In genomic region chr9:98481676-98482075, GRCh38 we compare ENCODE assay signal across 33 cellular contexts.
DNase-seq lines count a peak whose midpoint lies in the region; ATAC-seq and TF ChIP-seq lines count a peak whose summit lies in the region.
"Had no signal": no experiment of that assay in that cellular context is flagged by ENCODE, and none has a peak within 500 bp of the region (broad histone marks: within the 10 kb centered on the region; RNA-seq: fewer than 3 reads in every experiment).

No MANE protein-coding gene starts in this region.

- H3K27me3 ChIP-seq in BLaER1 treated with 17β-estradiol and CSF1 and Interleukin-3, amounts not matched to agents 10 nM and 100 nM, result no peaks in the 10 kb centered on the region
- H3K27me3 ChIP-seq in osteoblast (ENCODE audit: insufficient read depth, low read length), result no peaks in the 10 kb centered on the region
- H3K27me3 ChIP-seq: cardiac muscle cell, colonic mucosa, neural progenitor cell, right atrium auricular region, uterus had no signal

- no peak overlapping the region for H3K4me3 Mint-ChIP-seq in nephron progenitor cell
- H3K4me3 Mint-ChIP-seq: activated CD4-positive, alpha-beta T cell treated with anti-CD3 and anti-CD28 coated beads for 36 hours; memory B cell; neural progenitor cell; stimulated activated naive CD8-positive, alpha-beta T cell treated with anti-CD3 and anti-CD28 coated beads, Interleukin-15, Interleukin-2, amounts not matched to agents 100 ng/mL and 50 ng/mL, for 24 hours had no signal

- no peak overlapping the region for H3K9ac ChIP-seq in BLaER1 treated with 17β-estradiol and CSF1 and Interleukin-3, amounts not matched to agents 10 nM and 100 nM
- H3K9ac ChIP-seq: neural progenitor cell had no signal

- H3K27ac Mint-ChIP-seq in nephron progenitor cell, result no peak overlapping the region
- H3K27ac Mint-ChIP-seq: activated CD4-positive, alpha-beta T cell treated with anti-CD3 and anti-CD28 coated beads for 36 hours; activated naive CD4-positive, alpha-beta T cell treated with anti-CD3 and anti-CD28 coated beads, Interleukin-2, amount 50 U/mL, for 72 hours; activated T-helper 2 cell treated with anti-CD3 and anti-CD28 coated beads, Interferon-gamma antibody, Interleukin-2, Interleukin-4, amounts not matched to agents 10 μg/mL and 5 μg/mL and 100 μg/mL, durations not matched to agents 14 hours and 24 hours and 36 hours; memory B cell; neural progenitor cell; stimulated activated naive CD8-positive, alpha-beta T cell treated with anti-CD3 and anti-CD28 coated beads, Interleukin-15, Interleukin-2, amounts not matched to agents 100 ng/mL and 50 ng/mL, for 24 hours had no signal

- no peak for ATAC-seq in GM18511 (IDR thresholded peaks at IDR 0.05; ENCODE audit: unreplicated experiment)
- no peak for ATAC-seq in HG03135 (IDR thresholded peaks at IDR 0.05; ENCODE audit: unreplicated experiment)
- ATAC-seq: activated CD4-positive, alpha-beta T cell treated with anti-CD3 and anti-CD28 coated beads for 36 hours; activated naive CD4-positive, alpha-beta T cell treated with anti-CD3 and anti-CD28 coated beads, Interleukin-2, amount 50 U/mL, for 72 hours; Panc1 had no signal

- no peaks in the 10 kb centered on the region for H3K79me2 ChIP-seq in osteoblast (ENCODE audit: insufficient read depth, low read length)

- H3K36me3 ChIP-seq in BLaER1 treated with 17β-estradiol and CSF1 and Interleukin-3, amounts not matched to agents 10 nM and 100 nM, result no peaks in the 10 kb centered on the region
- no peaks in the 10 kb centered on the region for H3K36me3 ChIP-seq in osteoblast (ENCODE audit: insufficient read depth, low read length)
- H3K36me3 ChIP-seq: cardiac muscle cell, colonic mucosa, neural progenitor cell, right atrium auricular region, spleen, uterus had no signal

- peaks cover 5% of the 10 kb centered on the region for H3K4me1 Mint-ChIP-seq in nephron progenitor cell
- H3K4me1 Mint-ChIP-seq: activated CD4-positive, alpha-beta T cell treated with anti-CD3 and anti-CD28 coated beads for 36 hours; memory B cell had no signal

- H3K9me3 Mint-ChIP-seq in nephron progenitor cell, result no peaks in the 10 kb centered on the region
- H3K9me3 Mint-ChIP-seq: activated naive CD4-positive, alpha-beta T cell treated with anti-CD3 and anti-CD28 coated beads, Interleukin-2, amount 50 U/mL, for 72 hours; activated T-helper 2 cell treated with anti-CD3 and anti-CD28 coated beads, Interferon-gamma antibody, Interleukin-2, Interleukin-4, amounts not matched to agents 10 μg/mL and 5 μg/mL and 100 μg/mL, durations not matched to agents 14 hours and 24 hours and 36 hours; memory B cell; neural progenitor cell; stimulated activated naive CD8-positive, alpha-beta T cell treated with anti-CD3 and anti-CD28 coated beads, Interleukin-15, Interleukin-2, amounts not matched to agents 100 ng/mL and 50 ng/mL, for 24 hours had no signal

- TF ChIP-seq CTCF in osteoblast (IDR thresholded peaks at IDR 0.05; ENCODE audit: extremely low read depth, low read depth, low read length), result no peak
- TF ChIP-seq CTCF in nephron progenitor cell (IDR thresholded peaks at IDR 0.05), result no peak

- H3K4me2 ChIP-seq in BLaER1 treated with 17β-estradiol and CSF1 and Interleukin-3, amounts not matched to agents 10 nM and 100 nM, result peak overlapping the region in 9 of 11 experiments; percentile 7 to 67 (median 50); a peak in 15 of 22 replicates
- no peak overlapping the region for H3K4me2 ChIP-seq in osteoblast (ENCODE audit: insufficient read depth, low read length)
- H3K4me2 ChIP-seq: neural progenitor cell had no signal

- no peaks in the 10 kb centered on the region for H3K36me3 Mint-ChIP-seq in nephron progenitor cell (ENCODE audit: low read depth)
- H3K36me3 Mint-ChIP-seq: activated naive CD4-positive, alpha-beta T cell treated with anti-CD3 and anti-CD28 coated beads, Interleukin-2, amount 50 U/mL, for 72 hours; memory B cell; neural progenitor cell had no signal

- H3K27me3 Mint-ChIP-seq in nephron progenitor cell (ENCODE audit: low read depth, poor library complexity), result peaks cover 18% of the 10 kb centered on the region

- H4K20me1 ChIP-seq in BLaER1 treated with 17β-estradiol and CSF1 and Interleukin-3, amounts not matched to agents 10 nM and 100 nM, result no peaks in the 10 kb centered on the region
- no peaks in the 10 kb centered on the region for H4K20me1 ChIP-seq in osteoblast (ENCODE audit: insufficient read depth, low read length)

- H3K4me1 ChIP-seq in BLaER1 treated with 17β-estradiol and CSF1 and Interleukin-3, amounts not matched to agents 10 nM and 100 nM, result peaks cover 5 to 45% (median 31%) of the 10 kb centered on the region in 10 experiments; a peak in 17 of 20 replicates
- peaks cover 36% of the 10 kb centered on the region for H3K4me1 ChIP-seq in osteoblast (ENCODE audit: insufficient read depth, low read length)
- H3K4me1 ChIP-seq: colonic mucosa, neural progenitor cell, right atrium auricular region, spleen, uterus had no signal

- no peaks in the 10 kb centered on the region for H3K9me3 ChIP-seq in BLaER1 treated with 17β-estradiol and CSF1 and Interleukin-3, amounts not matched to agents 10 nM and 100 nM (replicated peaks in 1 of 11)
- H3K9me3 ChIP-seq in osteoblast (ENCODE audit: low read depth, low read length), result no peaks in the 10 kb centered on the region
- H3K9me3 ChIP-seq: Caco-2, colonic mucosa, right atrium auricular region, spleen, uterus had no signal

- H3K4me3 ChIP-seq in BLaER1 treated with 17β-estradiol and CSF1 and Interleukin-3, amounts not matched to agents 10 nM and 100 nM, result no peak overlapping the region
- no peak overlapping the region for H3K4me3 ChIP-seq in osteoblast (ENCODE audit: insufficient read depth, low read length)
- H3K4me3 ChIP-seq: cardiac muscle cell, colonic mucosa, neural progenitor cell, right atrium auricular region, spleen, uterus had no signal

- DNase-seq in HT1080 (ENCODE audit: low read depth) (peak; percentile 26), osteoblast (ENCODE audit: insufficient read length, low spot score, missing footprints) (no peak), nephron progenitor cell (no peak)
- DNase-seq: activated CD4-positive, alpha-beta T cell treated with anti-CD3 and anti-CD28 coated beads for 36 hours; aorta; Caco-2; colonic mucosa; effector memory CD4-positive, alpha-beta T cell; GF-D8; GOT3; NCI-H1417 treated with DMSO at 0.1 percent for 48 hours; NCI-H2081 treated with DMSO at 0.1 percent for 48 hours; NCI-H226; NCI-H748 treated with DMSO at 0.1 percent for 48 hours; posterior cingulate gyrus; spleen; stimulated activated CD8-positive, alpha-beta memory T cell treated with anti-CD3 and anti-CD28 coated beads, Interleukin-4, amount 100 ng/mL, for 48 hours; uterus had no signal

- H2AFZ ChIP-seq in osteoblast (ENCODE audit: low read length), result no peak overlapping the region
- H2AFZ ChIP-seq: neural progenitor cell had no signal

- H3K27ac ChIP-seq in BLaER1 treated with 17β-estradiol and CSF1 and Interleukin-3, amounts not matched to agents 10 nM and 100 nM, result no peak overlapping the region
- peak overlapping the region; percentile 47 for H3K27ac ChIP-seq in angular gyrus (ENCODE audit: low read depth, low read length)
- peak overlapping the region; percentile 49 for H3K27ac ChIP-seq in osteoblast (ENCODE audit: low read depth, low read length)
- H3K27ac ChIP-seq: C4-2B, cardiac muscle cell, colonic mucosa, epithelial cell of prostate, neural progenitor cell, right atrium auricular region, spleen, uterus, VCaP had no signal

Comparison
In these comparisons a context has a peak if more than half of its experiments do, and no peak if none do; other contexts are left out.
1. H3K27ac ChIP-seq: peak in angular gyrus (single experiment) and osteoblast (single experiment); none in BLaER1 treated with 17β-estradiol and CSF1 and Interleukin-3, amounts not matched to agents 10 nM and 100 nM (0 of 11).